10 cellular contexts compared by ENCODE assay signal in genomic region chr5:142063376-142063775, GRCh38. TPM values are rescaled to one million over a fixed set of nuclear protein-coding genes. Genes with fewer than 3 reads are reported as not detected.
DNase-seq lines count a peak whose midpoint lies in the region; ATAC-seq and TF ChIP-seq lines count a peak whose summit lies in the region.
"Had no signal": no experiment of that assay in that cellular context is flagged by ENCODE, and none has a peak within 500 bp of the region (broad histone marks: within the 10 kb centered on the region; RNA-seq: fewer than 3 reads in every experiment).

No MANE protein-coding gene starts in this region.

- no peaks in the 10 kb centered on the region for H3K27me3 Mint-ChIP-seq in stimulated activated naive CD8-positive, alpha-beta T cell treated with anti-CD3 and anti-CD28 coated beads, Interleukin-15, Interleukin-2, amounts not matched to agents 100 ng/mL and 50 ng/mL, for 24 hours
- H3K27me3 Mint-ChIP-seq in central memory CD8-positive, alpha-beta T cell, result no peaks in the 10 kb centered on the region
- H3K27me3 Mint-ChIP-seq in natural killer cell (ENCODE audit: low read depth in 2 of 2) (peaks cover 3 to 7% of the 10 kb centered on the region in 2 donors), type B pancreatic cell (peaks cover 7% of the 10 kb centered on the region)

- no peaks in the 10 kb centered on the region for H3K9me3 Mint-ChIP-seq in stimulated activated naive CD8-positive, alpha-beta T cell treated with anti-CD3 and anti-CD28 coated beads, Interleukin-15, Interleukin-2, amounts not matched to agents 100 ng/mL and 50 ng/mL, for 24 hours
- H3K9me3 Mint-ChIP-seq in central memory CD8-positive, alpha-beta T cell, result no peaks in the 10 kb centered on the region
- H3K9me3 Mint-ChIP-seq in natural killer cell (no peaks in the 10 kb centered on the region), type B pancreatic cell (no peaks in the 10 kb centered on the region)
- H3K9me3 Mint-ChIP-seq: naive B cell had no signal

- peak overlapping the region; percentile 68 for H3K27ac Mint-ChIP-seq in stimulated activated naive CD8-positive, alpha-beta T cell treated with anti-CD3 and anti-CD28 coated beads, Interleukin-15, Interleukin-2, amounts not matched to agents 100 ng/mL and 50 ng/mL, for 24 hours
- no peak overlapping the region for H3K27ac Mint-ChIP-seq in central memory CD8-positive, alpha-beta T cell (ENCODE audit: low read depth)
- peak overlapping the region in 1 of 2 donors; percentile 40 for H3K27ac Mint-ChIP-seq in natural killer cell
- H3K27ac Mint-ChIP-seq in type B pancreatic cell, result peak overlapping the region; percentile 73

- H3K4me3 Mint-ChIP-seq in stimulated activated naive CD8-positive, alpha-beta T cell treated with anti-CD3 and anti-CD28 coated beads, Interleukin-15, Interleukin-2, amounts not matched to agents 100 ng/mL and 50 ng/mL, for 24 hours, result peak overlapping the region; percentile 55
- H3K4me3 Mint-ChIP-seq in central memory CD8-positive, alpha-beta T cell, result peak overlapping the region; percentile 52
- H3K4me3 Mint-ChIP-seq in natural killer cell, result peak overlapping the region; percentile 35
- H3K4me3 Mint-ChIP-seq in type B pancreatic cell, result peak overlapping the region; percentile 86

- no peak for DNase-seq in stimulated activated naive CD8-positive, alpha-beta T cell treated with anti-CD3 and anti-CD28 coated beads, Interleukin-15, Interleukin-2, amounts not matched to agents 100 U/mL and 50 U/mL, for 24 hours
- no peak for DNase-seq in central memory CD8-positive, alpha-beta T cell (ENCODE audit: low spot score in 2 of 2)
- DNase-seq in natural killer cell (no peak), type B pancreatic cell (ENCODE audit: extremely low spot score, unreplicated experiment) (no peak), C1 segment of cervical spinal cord (lab: John Stamatoyannopoulos, UW) (no peak), GM20000 (ENCODE audit: low spot score) (no peak), NCI-H526 treated with DMSO at 0.1 percent for 48 hours (lab: John Stamatoyannopoulos, UW) (no peak)
- DNase-seq: naive B cell; stimulated activated CD4-positive, alpha-beta T cell treated with anti-CD3 and anti-CD28 coated beads, Interleukin-4, amount 100 ng/mL, for 1 hour had no signal

- H3K4me1 Mint-ChIP-seq in stimulated activated naive CD8-positive, alpha-beta T cell treated with anti-CD3 and anti-CD28 coated beads, Interleukin-15, Interleukin-2, amounts not matched to agents 100 ng/mL and 50 ng/mL, for 24 hours (ENCODE audit: low read depth), result peaks cover 18% of the 10 kb centered on the region
- peaks cover 8% of the 10 kb centered on the region for H3K4me1 Mint-ChIP-seq in central memory CD8-positive, alpha-beta T cell
- H3K4me1 Mint-ChIP-seq in natural killer cell (peaks cover 8 to 9% of the 10 kb centered on the region in 2 donors), type B pancreatic cell (ENCODE audit: unreplicated experiment) (peaks cover 20% of the 10 kb centered on the region)

- H3K36me3 Mint-ChIP-seq in stimulated activated naive CD8-positive, alpha-beta T cell treated with anti-CD3 and anti-CD28 coated beads, Interleukin-15, Interleukin-2, amounts not matched to agents 100 ng/mL and 50 ng/mL, for 24 hours (ENCODE audit: low read depth), result no peaks in the 10 kb centered on the region
- no peaks in the 10 kb centered on the region for H3K36me3 Mint-ChIP-seq in central memory CD8-positive, alpha-beta T cell (ENCODE audit: insufficient read depth)
- H3K36me3 Mint-ChIP-seq in natural killer cell, result no peaks in the 10 kb centered on the region
- H3K36me3 Mint-ChIP-seq in type B pancreatic cell, result no peaks in the 10 kb centered on the region
- H3K36me3 Mint-ChIP-seq: naive B cell had no signal

- intact Hi-C loops in natural killer cell (cut with micrococcal nuclease), result no loop called here

- TF ChIP-seq CTCF in natural killer cell (IDR thresholded peaks at IDR 0.05) (no peak), type B pancreatic cell (conservative IDR thresholded peaks at IDR 0.05) (no peak), GM20000 (IDR thresholded peaks at IDR 0.05; ENCODE audit: extremely low read depth, missing control alignments) (no peak)

- ATAC-seq in stimulated activated naive CD8-positive, alpha-beta T cell treated with anti-CD3 and anti-CD28 coated beads, Interleukin-15, Interleukin-2, amounts not matched to agents 100 U/mL and 50 U/mL, for 24 hours, result no peak
- no peak for ATAC-seq in central memory CD8-positive, alpha-beta T cell (replicated peaks; ENCODE audit: extremely low read depth, poor library complexity, severe bottlenecking)
- peak in 1 of 3 donors; percentile 12 for ATAC-seq in natural killer cell

RNA-seq across cellular contexts. Expression of gene NDFIP1, which starts 45.2 kb away (rescaled TPM):
- total RNA-seq in natural killer cell (10 to 100 TPM; 45.4 to 57.6 (median 51.7) TPM), type B pancreatic cell (ENCODE audit: low replicate concordance) (57.7 and 59.3 TPM in 2 replicates)

RNA-seq across cellular contexts. Expression of gene GNPDA1, which starts 50.5 kb away (rescaled TPM):
- total RNA-seq in natural killer cell, result 10 to 100 TPM; 10.7 to 12.0 (median 11.2) TPM
- 41.3 and 50.4 TPM in 2 replicates for total RNA-seq in type B pancreatic cell (ENCODE audit: low replicate concordance)

Comparison
In these comparisons a context has a peak if more than half of its experiments do, and no peak if none do; other contexts are left out.
1. H3K4me3 Mint-ChIP-seq: peak in every context shown above with its lines; median percentile 86 in type B pancreatic cell; 55 in stimulated activated naive CD8-positive, alpha-beta T cell treated with anti-CD3 and anti-CD28 coated beads, Interleukin-15, Interleukin-2, amounts not matched to agents 100 ng/mL and 50 ng/mL, for 24 hours; 52 in central memory CD8-positive, alpha-beta T cell; 35 in natural killer cell.